8 cellular contexts compared by ENCODE assay signal in the genomic region with DNA sequence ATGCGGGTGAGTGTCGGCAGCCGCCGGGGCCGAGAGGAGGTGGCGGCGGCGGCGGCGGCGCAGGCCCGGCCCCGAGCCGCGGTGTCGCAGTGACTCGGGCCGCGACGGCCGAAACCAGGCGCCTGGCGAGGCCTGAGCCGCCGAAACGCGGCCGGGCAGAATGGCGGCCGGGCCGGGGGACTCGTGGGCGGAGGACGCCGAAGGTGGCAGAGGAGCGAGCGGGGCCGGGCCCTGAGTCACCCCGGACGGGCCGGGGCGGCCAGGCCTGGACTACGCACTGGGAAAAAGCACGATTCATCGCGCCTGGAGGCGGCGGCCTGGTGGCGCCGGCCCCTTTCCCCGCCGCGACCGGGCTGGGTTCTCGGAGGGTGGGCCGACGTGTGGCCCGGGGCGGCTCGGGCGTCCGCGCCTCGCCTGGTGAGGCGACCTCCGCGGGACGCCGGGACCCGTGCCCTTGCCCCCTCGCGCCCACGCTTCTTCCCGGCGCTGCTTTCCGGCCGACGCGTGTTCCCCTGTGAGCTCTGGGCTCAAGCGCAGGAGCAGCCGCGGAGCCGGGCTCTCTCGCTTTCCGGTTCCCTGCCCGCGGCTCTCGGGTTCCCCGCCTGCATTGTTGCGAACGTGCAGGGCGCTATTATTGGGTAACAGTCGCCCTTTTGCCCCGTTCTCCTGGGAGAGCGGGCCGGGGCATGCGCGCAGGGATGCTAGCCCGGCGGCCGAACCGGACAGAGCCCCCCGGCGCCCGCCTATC. TPM values are rescaled to one million over a fixed set of nuclear protein-coding genes. Genes with fewer than 3 reads are reported as not detected.
DNase-seq lines count a peak whose midpoint lies in the region; ATAC-seq and TF ChIP-seq lines count a peak whose summit lies in the region.

No MANE protein-coding gene starts in this region.

- H3K27ac Mint-ChIP-seq in osteocyte (ENCODE audit: unreplicated experiment) = peak overlapping the region; percentile 85

- peak; percentile 47 for TF ChIP-seq POLR2A in GM18526 (IDR thresholded peaks at IDR 0.05; ENCODE audit: extremely low read depth, insufficient read length)
- peak; percentile 26 to 30 for TF ChIP-seq POLR2A in gastroesophageal sphincter (IDR thresholded peaks at IDR 0.05)

- 0% methylated on average over 6 of the region's 105 CpGs; no CpG with 5 or more reads in 1 of the 2 donors for WGBS in gastroesophageal sphincter (ENCODE audit: low coverage in 1 of 2), 2 donors

- H3K36me3 ChIP-seq in gastroesophageal sphincter = no peaks in the 10 kb centered on the region

- ATAC-seq in HG02981 (IDR thresholded peaks at IDR 0.05; ENCODE audit: unreplicated experiment) (peak; percentile 37), gastroesophageal sphincter (peak; percentile 51)

- H3K4me1 Mint-ChIP-seq in osteocyte (ENCODE audit: unreplicated experiment) = peaks cover 51% of the 10 kb centered on the region

- H3K4me3 ChIP-seq in AG09309 (ENCODE audit: control insufficient read depth, low read depth, low read length) (peak overlapping the region; percentile 56), gastroesophageal sphincter (peak overlapping the region; percentile 77 to 88)

- H3K9me3 ChIP-seq in gastroesophageal sphincter = no peaks in the 10 kb centered on the region

- peak overlapping the region; percentile 88 to 98 (median 96) for H3K27ac ChIP-seq in gastroesophageal sphincter

- H3K9me3 Mint-ChIP-seq in osteocyte (ENCODE audit: unreplicated experiment) = no peaks in the 10 kb centered on the region

- no peaks in the 10 kb centered on the region for H3K27me3 ChIP-seq in gastroesophageal sphincter

- no peaks in the 10 kb centered on the region for H3K36me3 Mint-ChIP-seq in osteocyte (ENCODE audit: unreplicated experiment)

- no peak for TF ChIP-seq EP300 in gastroesophageal sphincter (IDR thresholded peaks at IDR 0.05)

- H3K27me3 Mint-ChIP-seq in osteocyte (ENCODE audit: unreplicated experiment) = no peaks in the 10 kb centered on the region

- peak overlapping the region; percentile 91 for H3K4me3 Mint-ChIP-seq in osteocyte (ENCODE audit: unreplicated experiment)

- TF ChIP-seq CTCF in AG09309 (IDR thresholded peaks at IDR 0.05; ENCODE audit: control insufficient read depth, insufficient read depth, low read depth, low read length, missing control alignments) = no peak
- TF ChIP-seq CTCF in gastroesophageal sphincter (IDR thresholded peaks at IDR 0.05) = no peak
- no peak for TF ChIP-seq CTCF in osteocyte (IDR thresholded peaks at IDR 0.05)

- DNase-seq in AG09309 (ENCODE audit: low read depth) (no peak), OCI-M1 (lab: John Stamatoyannopoulos, UW) (peak; percentile 48), osteocyte (ENCODE audit: extremely low spot score, unreplicated experiment) (peak; percentile 87), ureter (ENCODE audit: low spot score) (peak; percentile 66)
- peak; percentile 84 for DNase-seq in activated effector memory CD4-positive, alpha-beta T cell treated with anti-CD3 and anti-CD28 coated beads, Interleukin-2, amount 50 U/mL, for 16 hours

- H3K4me1 ChIP-seq in gastroesophageal sphincter = peaks cover 15 to 55% (median 20%) of the 10 kb centered on the region in 3 donors

RNA-seq across cellular contexts. Expression of a gene that starts 0.5 kb away (rescaled TPM):
- total RNA-seq in gastroesophageal sphincter (10 to 100 TPM; 80.6 to 83.7 (median 82.8) TPM), osteocyte (45.6 and 46.8 TPM in 2 replicates), ureter (48.4 TPM)
